ENCODE assay signal across 9 cellular contexts in genomic region chr20:20594171-20594530, GRCh38.
DNase-seq lines count a peak whose midpoint lies in the region; ATAC-seq and TF ChIP-seq lines count a peak whose summit lies in the region.
"Had no signal": no experiment of that assay in that cellular context is flagged by ENCODE, and none has a peak within 500 bp of the region (broad histone marks: within the 10 kb centered on the region; RNA-seq: fewer than 3 reads in every experiment).

No MANE protein-coding gene starts in this region.

- POLR2A ChIA-PET in activated CD4-positive, alpha-beta T cell treated with anti-CD3 and anti-CD28 coated beads for 36 hours (lab: Charles Lee) = no interaction called here

- peaks cover 20% of the 10 kb centered on the region for H3K36me3 Mint-ChIP-seq in progenitor cell of endocrine pancreas (ENCODE audit: insufficient read depth)
- peaks cover 15% of the 10 kb centered on the region for H3K36me3 Mint-ChIP-seq in activated CD4-positive, alpha-beta T cell treated with anti-CD3 and anti-CD28 coated beads for 36 hours (ENCODE audit: low read depth)
- peaks cover 41% of the 10 kb centered on the region for H3K36me3 Mint-ChIP-seq in effector memory CD8-positive, alpha-beta T cell (ENCODE audit: insufficient read depth)

- ATAC-seq in activated CD4-positive, alpha-beta T cell treated with anti-CD3 and anti-CD28 coated beads for 36 hours = no peak
- ATAC-seq in GM21825 (IDR thresholded peaks at IDR 0.05; ENCODE audit: unreplicated experiment) = no peak
- no peak for ATAC-seq in effector memory CD8-positive, alpha-beta T cell (replicated peaks)

- no peak overlapping the region for H3K27ac Mint-ChIP-seq in progenitor cell of endocrine pancreas
- no peak overlapping the region for H3K27ac Mint-ChIP-seq in activated CD4-positive, alpha-beta T cell treated with anti-CD3 and anti-CD28 coated beads for 36 hours
- no peak overlapping the region for H3K27ac Mint-ChIP-seq in effector memory CD8-positive, alpha-beta T cell
- H3K27ac Mint-ChIP-seq: activated naive CD8-positive, alpha-beta T cell treated with anti-CD3 and anti-CD28 coated beads for 36 hours had no signal

- no peaks in the 10 kb centered on the region for H3K9me3 Mint-ChIP-seq in progenitor cell of endocrine pancreas (ENCODE audit: low read depth)
- no peaks in the 10 kb centered on the region for H3K9me3 Mint-ChIP-seq in activated CD4-positive, alpha-beta T cell treated with anti-CD3 and anti-CD28 coated beads for 36 hours (ENCODE audit: low read depth)
- H3K9me3 Mint-ChIP-seq in effector memory CD8-positive, alpha-beta T cell = no peaks in the 10 kb centered on the region
- H3K9me3 Mint-ChIP-seq: activated naive CD8-positive, alpha-beta T cell treated with anti-CD3 and anti-CD28 coated beads for 36 hours had no signal

- no peaks in the 10 kb centered on the region for H3K27me3 Mint-ChIP-seq in progenitor cell of endocrine pancreas
- H3K27me3 Mint-ChIP-seq in activated CD4-positive, alpha-beta T cell treated with anti-CD3 and anti-CD28 coated beads for 36 hours = no peaks in the 10 kb centered on the region
- no peaks in the 10 kb centered on the region for H3K27me3 Mint-ChIP-seq in effector memory CD8-positive, alpha-beta T cell
- H3K27me3 Mint-ChIP-seq: activated naive CD8-positive, alpha-beta T cell treated with anti-CD3 and anti-CD28 coated beads for 36 hours had no signal

- CTCF ChIA-PET in activated CD4-positive, alpha-beta T cell treated with anti-CD3 and anti-CD28 coated beads for 36 hours (lab: Charles Lee) = interaction anchor here (0.6 to 4.3 kb wide), 18 partner anchors 10 to 905 kb away, joined by 3 to 14 read pairs (median 4); no protein-coding TSS in a partner anchor

- H3K4me3 Mint-ChIP-seq in progenitor cell of endocrine pancreas (ENCODE audit: low read depth) = no peak overlapping the region
- no peak overlapping the region for H3K4me3 Mint-ChIP-seq in activated CD4-positive, alpha-beta T cell treated with anti-CD3 and anti-CD28 coated beads for 36 hours
- H3K4me3 Mint-ChIP-seq in effector memory CD8-positive, alpha-beta T cell = no peak overlapping the region
- H3K4me3 Mint-ChIP-seq: activated naive CD8-positive, alpha-beta T cell treated with anti-CD3 and anti-CD28 coated beads for 36 hours had no signal

- no peaks in the 10 kb centered on the region for H3K4me1 Mint-ChIP-seq in progenitor cell of endocrine pancreas (ENCODE audit: low read depth)
- no peaks in the 10 kb centered on the region for H3K4me1 Mint-ChIP-seq in activated CD4-positive, alpha-beta T cell treated with anti-CD3 and anti-CD28 coated beads for 36 hours
- peaks cover 0 to 5% of the 10 kb centered on the region in 2 donors for H3K4me1 Mint-ChIP-seq in effector memory CD8-positive, alpha-beta T cell (ENCODE audit: low read depth in 2 of 2)
- H3K4me1 Mint-ChIP-seq: activated naive CD8-positive, alpha-beta T cell treated with anti-CD3 and anti-CD28 coated beads for 36 hours had no signal

- peak; percentile 59 for DNase-seq in NCI-H1092 treated with DMSO at 0.1 percent for 48 hours (lab: John Stamatoyannopoulos, UW)
- no peak for DNase-seq in NCI-H1092 (lab: John Stamatoyannopoulos, UW)
- peak; percentile 66 for DNase-seq in NCI-H2227 treated with DMSO at 0.1 percent for 48 hours (lab: John Stamatoyannopoulos, UW)
- DNase-seq in dedifferentiated amniotic fluid mesenchymal stem cell (ENCODE audit: extremely low spot score) = peak; percentile 82
- no peak for DNase-seq in progenitor cell of endocrine pancreas (ENCODE audit: low spot score, unreplicated experiment)
- DNase-seq in activated CD4-positive, alpha-beta T cell treated with anti-CD3 and anti-CD28 coated beads for 36 hours = no peak
- no peak for DNase-seq in effector memory CD8-positive, alpha-beta T cell
- DNase-seq: activated naive CD8-positive, alpha-beta T cell treated with anti-CD3 and anti-CD28 coated beads for 36 hours had no signal

- intact Hi-C loops in activated CD4-positive, alpha-beta T cell treated with anti-CD3 and anti-CD28 coated beads for 36 hours (cut with DNase I, micrococcal nuclease) = no loop called here

- peak; percentile 28 for TF ChIP-seq CTCF in progenitor cell of endocrine pancreas (IDR thresholded peaks at IDR 0.05; ENCODE audit: unreplicated experiment)

Comparison
In these comparisons a context has a peak if more than half of its experiments do, and no peak if none do; other contexts are left out.
1. DNase-seq: peak in NCI-H1092 treated with DMSO at 0.1 percent for 48 hours (single experiment), NCI-H2227 treated with DMSO at 0.1 percent for 48 hours (single experiment) and dedifferentiated amniotic fluid mesenchymal stem cell (single experiment); none in NCI-H1092 (single experiment), progenitor cell of endocrine pancreas (single experiment), activated CD4-positive, alpha-beta T cell treated with anti-CD3 and anti-CD28 coated beads for 36 hours (single experiment) and effector memory CD8-positive, alpha-beta T cell (0 of 3).